In the genomic region with DNA sequence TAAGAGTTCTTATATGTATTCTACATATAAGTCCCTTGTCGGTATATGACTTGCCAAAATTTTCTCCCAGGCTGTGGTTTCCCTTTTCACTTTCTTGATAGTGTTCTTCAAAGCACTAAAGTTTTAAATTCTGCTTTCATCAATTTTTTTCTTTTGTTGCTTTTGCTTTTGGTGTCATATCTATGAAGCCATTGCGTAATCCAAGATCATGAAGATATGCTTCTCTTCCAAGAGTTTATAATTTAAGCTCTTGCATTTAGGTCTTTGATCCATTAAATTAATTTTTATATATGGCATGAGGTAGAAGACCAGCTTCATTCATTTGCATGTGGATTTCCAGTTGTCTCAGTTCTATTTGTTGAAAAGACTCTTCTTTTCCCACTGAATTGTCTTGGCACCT, we compare ENCODE assay signal across 18 cellular contexts. TPM values are rescaled to one million over a fixed set of nuclear protein-coding genes. Genes with fewer than 3 reads are reported as not detected.
A peak's percentile ranks its signal among the peaks of the same experiment; 100 is the strongest.
DNase-seq lines count a peak whose midpoint lies in the region; ATAC-seq and TF ChIP-seq lines count a peak whose summit lies in the region.
"Had no signal": no experiment of that assay in that cellular context is flagged by ENCODE, and none has a peak within 500 bp of the region (broad histone marks: within the 10 kb centered on the region; RNA-seq: fewer than 3 reads in every experiment).

No MANE protein-coding gene starts in this region.

- no peak overlapping the region for H3K23ac ChIP-seq in mesenchymal stem cell (ENCODE audit: low read length in 2 of 2)

- peak overlapping the region; percentile 24; the same call in 1 of the 2 replicates for H3K27ac ChIP-seq in Karpas-422 (ENCODE audit: low read length)
- H3K27ac ChIP-seq in psoas muscle = peak overlapping the region; percentile 71
- no peak overlapping the region for H3K27ac ChIP-seq in mesenchymal stem cell (ENCODE audit: low read length, poor library complexity, severe bottlenecking)
- H3K27ac ChIP-seq: BLaER1, RWPE1, SJSA1 had no signal

- H2BK120ac ChIP-seq in mesenchymal stem cell (ENCODE audit: low read depth, low read length) = no peak overlapping the region

- H2AK5ac ChIP-seq in mesenchymal stem cell (ENCODE audit: low read length, severe bottlenecking) = no peak overlapping the region

- H3K4me1 ChIP-seq in Karpas-422 (ENCODE audit: low read length) (peaks cover 32% of the 10 kb centered on the region), psoas muscle (peaks cover 28% of the 10 kb centered on the region), mesenchymal stem cell (ENCODE audit: control insufficient read depth, insufficient read depth, low read depth, low read length) (no peaks in the 10 kb centered on the region)
- H3K4me1 ChIP-seq: BLaER1 had no signal

- H3K4me3 Mint-ChIP-seq in activated naive CD4-positive, alpha-beta T cell treated with anti-CD3 and anti-CD28 coated beads, Interleukin-2, amount 50 U/mL, for 24 hours = no peak overlapping the region

- H3K4me3 ChIP-seq in Karpas-422 (ENCODE audit: low read length) (no peak overlapping the region), astrocyte of the spinal cord (ENCODE audit: low read depth, low read length) (no peak overlapping the region), psoas muscle (no peak overlapping the region), mesenchymal stem cell (ENCODE audit: insufficient read depth in 1 of 2, low read depth in 1 of 2, low read length in 2 of 2) (no peak overlapping the region)
- H3K4me3 ChIP-seq: BLaER1, SJSA1 had no signal

- no peaks in the 10 kb centered on the region for H4K20me1 ChIP-seq in Karpas-422 (ENCODE audit: insufficient read depth, low read depth, low read length)

- H3K36me3 ChIP-seq in Karpas-422 (ENCODE audit: insufficient read depth, low read length) (peaks cover 12% of the 10 kb centered on the region; the same call in 1 of the 2 replicates), psoas muscle (ENCODE audit: insufficient read depth in 1 of 2, low read depth in 1 of 2) (no peaks in the 10 kb centered on the region), mesenchymal stem cell (ENCODE audit: control insufficient read depth in 1 of 2, insufficient read depth in 2 of 2, low read depth in 1 of 2, low read length in 2 of 2) (peaks cover 0 to 4% of the 10 kb centered on the region in 2 experiments)

- peak overlapping the region; percentile 25 for H3K27ac Mint-ChIP-seq in activated naive CD4-positive, alpha-beta T cell treated with anti-CD3 and anti-CD28 coated beads, Interleukin-2, amount 50 U/mL, for 24 hours

- no peak overlapping the region for H2BK12ac ChIP-seq in mesenchymal stem cell (ENCODE audit: low read length in 2 of 2)

- no peak for ATAC-seq in psoas muscle
- no peak for ATAC-seq in HG03565 (IDR thresholded peaks at IDR 0.05; ENCODE audit: unreplicated experiment)
- ATAC-seq: PC-3 had no signal

- H2BK5ac ChIP-seq in mesenchymal stem cell (ENCODE audit: low read depth, low read length, poor library complexity, severe bottlenecking) = no peak overlapping the region

- H2BK15ac ChIP-seq in mesenchymal stem cell (ENCODE audit: low read depth, poor library complexity, severe bottlenecking) = no peak overlapping the region

- intact Hi-C loops in psoas muscle (cut with DNase I) = no loop called here

- peaks cover 42% of the 10 kb centered on the region for H3K4me1 Mint-ChIP-seq in activated naive CD4-positive, alpha-beta T cell treated with anti-CD3 and anti-CD28 coated beads, Interleukin-2, amount 50 U/mL, for 24 hours

- no peak overlapping the region for H4K8ac ChIP-seq in mesenchymal stem cell (ENCODE audit: low read length)

- peaks cover 16% of the 10 kb centered on the region for H3K79me1 ChIP-seq in mesenchymal stem cell (replicated peaks; ENCODE audit: low read length, poor library complexity, severe bottlenecking)

- no peak overlapping the region for H3K4ac ChIP-seq in mesenchymal stem cell (ENCODE audit: low read depth in 1 of 2, low read length in 2 of 2)

- H4K91ac ChIP-seq in mesenchymal stem cell (ENCODE audit: low read length) = no peak overlapping the region

- no peaks in the 10 kb centered on the region for H3K9me2 ChIP-seq in Karpas-422 (replicated peaks; ENCODE audit: insufficient read depth, low read length)

- H3K36me3 Mint-ChIP-seq in activated naive CD4-positive, alpha-beta T cell treated with anti-CD3 and anti-CD28 coated beads, Interleukin-2, amount 50 U/mL, for 24 hours = peaks cover 24% of the 10 kb centered on the region

- no peak for DNase-seq in activated naive CD4-positive, alpha-beta T cell (lab: John Stamatoyannopoulos, UW)
- no peak for DNase-seq in Karpas-422
- peak; percentile 4 for DNase-seq in astrocyte of the spinal cord (ENCODE audit: low read depth, low spot score)
- no peak for DNase-seq in psoas muscle
- DNase-seq in mesenchymal stem cell = no peak
- no peak for DNase-seq in activated naive CD4-positive, alpha-beta T cell treated with anti-CD3 and anti-CD28 coated beads, Interleukin-2, amount 50 U/mL, for 16 hours
- DNase-seq: 8988T, DMS79 treated with DMSO at 0.1 percent for 48 hours, NCI-H1436 treated with DMSO at 0.1 percent for 48 hours, NCI-H2029 treated with DMSO at 0.1 percent for 48 hours, NCI-H2171 treated with DMSO at 0.1 percent for 48 hours, NCI-H774 had no signal

- H2AFZ ChIP-seq in Karpas-422 (ENCODE audit: low read length) (no peak overlapping the region), mesenchymal stem cell (ENCODE audit: low read depth, low read length) (no peak overlapping the region)

- H3K14ac ChIP-seq in mesenchymal stem cell (ENCODE audit: low read length in 2 of 2) = no peak overlapping the region

- peaks cover 97% of the 10 kb centered on the region for H3K79me2 ChIP-seq in Karpas-422 (ENCODE audit: low read length)

- no peak overlapping the region for H3K9ac ChIP-seq in Karpas-422 (ENCODE audit: low read length)
- no peak overlapping the region for H3K9ac ChIP-seq in mesenchymal stem cell (ENCODE audit: low read length)
- H3K9ac ChIP-seq: BLaER1 had no signal

- H3K4me2 ChIP-seq in Karpas-422 (ENCODE audit: low read depth, low read length, poor library complexity, severe bottlenecking) (no peak overlapping the region), mesenchymal stem cell (ENCODE audit: low read length, poor library complexity, severe bottlenecking) (no peak overlapping the region)
- H3K4me2 ChIP-seq: BLaER1 had no signal

- no peaks in the 10 kb centered on the region for H3K27me3 ChIP-seq in Karpas-422 (ENCODE audit: low read length)
- H3K27me3 ChIP-seq in psoas muscle (ENCODE audit: insufficient read depth in 3 of 3, low read length in 2 of 3) = no peaks in the 10 kb centered on the region
- H3K27me3 ChIP-seq in mesenchymal stem cell (ENCODE audit: control insufficient read depth in 1 of 2, insufficient read depth in 1 of 2, low read length in 2 of 2) = no peaks in the 10 kb centered on the region
- H3K27me3 ChIP-seq: BLaER1, SJSA1 had no signal

- no peaks in the 10 kb centered on the region for H3K9me3 Mint-ChIP-seq in activated naive CD4-positive, alpha-beta T cell treated with anti-CD3 and anti-CD28 coated beads, Interleukin-2, amount 50 U/mL, for 24 hours

- H3K18ac ChIP-seq in mesenchymal stem cell (ENCODE audit: low read depth in 1 of 2, low read length in 2 of 2) = no peak overlapping the region

- H3K27me3 Mint-ChIP-seq in activated naive CD4-positive, alpha-beta T cell treated with anti-CD3 and anti-CD28 coated beads, Interleukin-2, amount 50 U/mL, for 24 hours = no peaks in the 10 kb centered on the region

- TF ChIP-seq CTCF in astrocyte of the spinal cord (IDR thresholded peaks at IDR 0.05; ENCODE audit: low read depth, low read length) (no peak), psoas muscle (IDR thresholded peaks at IDR 0.05) (no peak)

- in situ Hi-C loops in astrocyte of the spinal cord (cut with HindIII; ENCODE audit: low sequenced_read_pairs) = no loop called here

- no peaks in the 10 kb centered on the region for H3K9me3 ChIP-seq in Karpas-422 (ENCODE audit: low read length)
- H3K9me3 ChIP-seq in psoas muscle = no peaks in the 10 kb centered on the region
- no peaks in the 10 kb centered on the region for H3K9me3 ChIP-seq in mesenchymal stem cell (ENCODE audit: control insufficient read depth, low read length)
- H3K9me3 ChIP-seq: SJSA1 had no signal

- 88 to 94% (median 88%) methylated on average over 2 of the region's 2 CpGs for WGBS in psoas muscle, 3 donors
- 100% methylated on average over 1 of the region's 2 CpGs for WGBS in mesenchymal stem cell

RNA-seq across cellular contexts. Expression of a gene that starts 22.2 kb away (rescaled TPM):
- total RNA-seq in Karpas-422 (2014; rRNA removed; shearing (Covaris generic); ENCODE audit: low replicate concordance) = 36.9 and 62.6 TPM in 2 replicates
- 10 to 100 TPM; 18.3 to 20.1 (median 19.6) TPM for total RNA-seq in psoas muscle
- 10 to 100 TPM; 10.9 to 43.3 (median 14.5) TPM for polyA plus RNA-seq in psoas muscle
- 29.9 TPM for polyA plus RNA-seq in mesenchymal stem cell (2013, experiment 1 of 2)
- polyA plus RNA-seq in mesenchymal stem cell (2013, experiment 2 of 2) = 29.7 TPM
